1 cellular context compared by ENCODE assay signal in genomic region chr1:37949524-37950152, GRCh38.
TF ChIP-seq lines count a peak whose summit lies in the region.

No MANE protein-coding gene starts in this region.

TF ChIP-seq in SK-N-SH, 30 proteins besides CTCF, POLR2A, EP300 and RAD21:
- peak; percentile 78 for TF ChIP-seq REST (IDR thresholded peaks at IDR 0.05; ENCODE audit: low read depth, low read length)
- no peak for TF ChIP-seq PBX3 (IDR thresholded peaks at IDR 0.05)
- TF ChIP-seq YY1 (IDR thresholded peaks at IDR 0.05; ENCODE audit: low read depth), result no peak
TF ChIP-seq in SK-N-SH: peak in this region for 1.
